1 cellular context compared by ENCODE assay signal in genomic region chr1:157045251-157046218, GRCh38.
TF ChIP-seq lines count a peak whose summit lies in the region.

A gene with protein sequence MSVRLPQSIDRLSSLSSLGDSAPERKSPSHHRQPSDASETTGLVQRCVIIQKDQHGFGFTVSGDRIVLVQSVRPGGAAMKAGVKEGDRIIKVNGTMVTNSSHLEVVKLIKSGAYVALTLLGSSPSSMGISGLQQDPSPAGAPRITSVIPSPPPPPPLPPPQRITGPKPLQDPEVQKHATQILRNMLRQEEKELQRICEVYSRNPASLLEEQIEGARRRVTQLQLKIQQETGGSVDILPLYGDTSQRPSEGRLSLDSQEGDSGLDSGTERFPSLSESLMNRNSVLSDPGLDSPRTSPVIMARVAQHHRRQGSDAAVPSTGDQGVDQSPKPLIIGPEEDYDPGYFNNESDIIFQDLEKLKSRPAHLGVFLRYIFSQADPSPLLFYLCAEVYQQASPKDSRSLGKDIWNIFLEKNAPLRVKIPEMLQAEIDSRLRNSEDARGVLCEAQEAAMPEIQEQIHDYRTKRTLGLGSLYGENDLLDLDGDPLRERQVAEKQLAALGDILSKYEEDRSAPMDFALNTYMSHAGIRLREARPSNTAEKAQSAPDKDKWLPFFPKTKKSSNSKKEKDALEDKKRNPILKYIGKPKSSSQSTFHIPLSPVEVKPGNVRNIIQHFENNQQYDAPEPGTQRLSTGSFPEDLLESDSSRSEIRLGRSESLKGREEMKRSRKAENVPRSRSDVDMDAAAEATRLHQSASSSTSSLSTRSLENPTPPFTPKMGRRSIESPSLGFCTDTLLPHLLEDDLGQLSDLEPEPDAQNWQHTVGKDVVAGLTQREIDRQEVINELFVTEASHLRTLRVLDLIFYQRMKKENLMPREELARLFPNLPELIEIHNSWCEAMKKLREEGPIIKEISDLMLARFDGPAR (N-terminal part only) (minus strand): TSS chr1:157045742. CDS start chr1:157044330, 1,412 bp downstream.

TF ChIP-seq in K562, 482 proteins besides CTCF, POLR2A, EP300 and RAD21 (continued from another document and continues in another):
- TF ChIP-seq, protein P1, sequence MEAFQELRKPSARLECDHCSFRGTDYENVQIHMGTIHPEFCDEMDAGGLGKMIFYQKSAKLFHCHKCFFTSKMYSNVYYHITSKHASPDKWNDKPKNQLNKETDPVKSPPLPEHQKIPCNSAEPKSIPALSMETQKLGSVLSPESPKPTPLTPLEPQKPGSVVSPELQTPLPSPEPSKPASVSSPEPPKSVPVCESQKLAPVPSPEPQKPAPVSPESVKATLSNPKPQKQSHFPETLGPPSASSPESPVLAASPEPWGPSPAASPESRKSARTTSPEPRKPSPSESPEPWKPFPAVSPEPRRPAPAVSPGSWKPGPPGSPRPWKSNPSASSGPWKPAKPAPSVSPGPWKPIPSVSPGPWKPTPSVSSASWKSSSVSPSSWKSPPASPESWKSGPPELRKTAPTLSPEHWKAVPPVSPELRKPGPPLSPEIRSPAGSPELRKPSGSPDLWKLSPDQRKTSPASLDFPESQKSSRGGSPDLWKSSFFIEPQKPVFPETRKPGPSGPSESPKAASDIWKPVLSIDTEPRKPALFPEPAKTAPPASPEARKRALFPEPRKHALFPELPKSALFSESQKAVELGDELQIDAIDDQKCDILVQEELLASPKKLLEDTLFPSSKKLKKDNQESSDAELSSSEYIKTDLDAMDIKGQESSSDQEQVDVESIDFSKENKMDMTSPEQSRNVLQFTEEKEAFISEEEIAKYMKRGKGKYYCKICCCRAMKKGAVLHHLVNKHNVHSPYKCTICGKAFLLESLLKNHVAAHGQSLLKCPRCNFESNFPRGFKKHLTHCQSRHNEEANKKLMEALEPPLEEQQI (IDR thresholded peaks at IDR 0.05): no peak
- TF ChIP-seq TSC22D4 (tag; IDR thresholded peaks at IDR 0.05) (no peak), CREM (IDR thresholded peaks at IDR 0.05; ENCODE audit: low read depth) (0 out of 2 replicates have a peak, but pooled peaks have one; percentile 12), ZNF785 (CRISPR knock-in tag; IDR thresholded peaks at IDR 0.05) (no peak), CXXC5 (CRISPR knock-in tag; IDR thresholded peaks at IDR 0.05) (peak; percentile 91), GTF2E2 (tag; IDR thresholded peaks at IDR 0.05) (0 out of 2 replicates have a peak, but pooled peaks have one; percentile 25), PHB (CRISPR knock-in tag; IDR thresholded peaks at IDR 0.05) (no peak), CREB3L1 (IDR thresholded peaks at IDR 0.05; ENCODE audit: borderline replicate concordance, low read depth) (peak; percentile 27; the same call in 1 of the 2 replicates), ZNF184 (CRISPR knock-in tag; IDR thresholded peaks at IDR 0.05) (no peak), ZNF324 (CRISPR knock-in tag; IDR thresholded peaks at IDR 0.05) (no peak), ATF7 (IDR thresholded peaks at IDR 0.05) (peak; percentile 55; the same call in 1 of the 2 replicates), BRD4 (IDR thresholded peaks at IDR 0.05) (no peak), ZNF3 (CRISPR knock-in tag; IDR thresholded peaks at IDR 0.05) (no peak), ZNF121 (CRISPR knock-in tag; conservative IDR thresholded peaks at IDR 0.05) (no peak), ZKSCAN3 (CRISPR knock-in tag; IDR thresholded peaks at IDR 0.05) (no peak), THAP7 (CRISPR knock-in tag; IDR thresholded peaks at IDR 0.05) (no peak), CEBPG (CRISPR knock-in tag; IDR thresholded peaks at IDR 0.05) (no peak), CEBPG (tag; conservative IDR thresholded peaks at IDR 0.05 in 1 of 2, IDR thresholded peaks at IDR 0.05 in 1 of 2) (no peak), HDAC8 (tag; IDR thresholded peaks at IDR 0.05) (no peak), BACH1 (tag; IDR thresholded peaks at IDR 0.05) (no peak), ZBTB8A (IDR thresholded peaks at IDR 0.05; ENCODE audit: partially characterized antibody) (no peak), NRF1 (conservative IDR thresholded peaks at IDR 0.05 in 1 of 2, IDR thresholded peaks at IDR 0.05 in 1 of 2) (peak; percentile 77 to 80; a peak in 2 of 4 replicates), HOMEZ (CRISPR knock-in tag; IDR thresholded peaks at IDR 0.05) (no peak), SNRNP70 (optimal IDR thresholded peaks at IDR 0.05; ENCODE audit: low read depth, low read length) (no peak), CCNT2 (IDR thresholded peaks at IDR 0.05; ENCODE audit: borderline replicate concordance, extremely low read depth, insufficient read length, low read depth, low read length) (peak; percentile 82), SRSF3 (IDR thresholded peaks at IDR 0.05; ENCODE audit: insufficient read depth, low read length) (no peak), ZNF24 (IDR thresholded peaks at IDR 0.05) (no peak; the same call in 1 of the 2 replicates), PPARD (CRISPR knock-in tag; IDR thresholded peaks at IDR 0.05) (no peak), SMARCA4 (IDR thresholded peaks at IDR 0.05) (0 out of 2 replicates have a peak, but pooled peaks have one; percentile 29), ARID1B (IDR thresholded peaks at IDR 0.05) (no peak), THAP12 (CRISPR knock-in tag; IDR thresholded peaks at IDR 0.05) (peak; percentile 63), ZNF133 (CRISPR knock-in tag; IDR thresholded peaks at IDR 0.05) (no peak), LEF1 (IDR thresholded peaks at IDR 0.05) (no peak), MEF2D (tag; conservative IDR thresholded peaks at IDR 0.05; ENCODE audit: low read depth) (no peak), ADNP (tag; IDR thresholded peaks at IDR 0.05) (no peak), FOXA3 (CRISPR knock-in tag; conservative IDR thresholded peaks at IDR 0.05 in 1 of 2, IDR thresholded peaks at IDR 0.05 in 1 of 2) (no peak), NFRKB (IDR thresholded peaks at IDR 0.05; ENCODE audit: low read depth) (no peak), CBFA2T2 (conservative IDR thresholded peaks at IDR 0.05) (no peak), PURB (CRISPR knock-in tag; IDR thresholded peaks at IDR 0.05; ENCODE audit: low read depth) (no peak), FIP1L1 (IDR thresholded peaks at IDR 0.05; ENCODE audit: low read depth, low read length, poor library complexity, severe bottlenecking) (peak; percentile 40), NFYB (IDR thresholded peaks at IDR 0.05; ENCODE audit: extremely low read depth, insufficient read length) (no peak), HMG20A (CRISPR knock-in tag; conservative IDR thresholded peaks at IDR 0.05) (no peak), U2AF1 (optimal IDR thresholded peaks at IDR 0.05; ENCODE audit: low read depth, low read length) (no peak)
- TF ChIP-seq, protein P2, sequence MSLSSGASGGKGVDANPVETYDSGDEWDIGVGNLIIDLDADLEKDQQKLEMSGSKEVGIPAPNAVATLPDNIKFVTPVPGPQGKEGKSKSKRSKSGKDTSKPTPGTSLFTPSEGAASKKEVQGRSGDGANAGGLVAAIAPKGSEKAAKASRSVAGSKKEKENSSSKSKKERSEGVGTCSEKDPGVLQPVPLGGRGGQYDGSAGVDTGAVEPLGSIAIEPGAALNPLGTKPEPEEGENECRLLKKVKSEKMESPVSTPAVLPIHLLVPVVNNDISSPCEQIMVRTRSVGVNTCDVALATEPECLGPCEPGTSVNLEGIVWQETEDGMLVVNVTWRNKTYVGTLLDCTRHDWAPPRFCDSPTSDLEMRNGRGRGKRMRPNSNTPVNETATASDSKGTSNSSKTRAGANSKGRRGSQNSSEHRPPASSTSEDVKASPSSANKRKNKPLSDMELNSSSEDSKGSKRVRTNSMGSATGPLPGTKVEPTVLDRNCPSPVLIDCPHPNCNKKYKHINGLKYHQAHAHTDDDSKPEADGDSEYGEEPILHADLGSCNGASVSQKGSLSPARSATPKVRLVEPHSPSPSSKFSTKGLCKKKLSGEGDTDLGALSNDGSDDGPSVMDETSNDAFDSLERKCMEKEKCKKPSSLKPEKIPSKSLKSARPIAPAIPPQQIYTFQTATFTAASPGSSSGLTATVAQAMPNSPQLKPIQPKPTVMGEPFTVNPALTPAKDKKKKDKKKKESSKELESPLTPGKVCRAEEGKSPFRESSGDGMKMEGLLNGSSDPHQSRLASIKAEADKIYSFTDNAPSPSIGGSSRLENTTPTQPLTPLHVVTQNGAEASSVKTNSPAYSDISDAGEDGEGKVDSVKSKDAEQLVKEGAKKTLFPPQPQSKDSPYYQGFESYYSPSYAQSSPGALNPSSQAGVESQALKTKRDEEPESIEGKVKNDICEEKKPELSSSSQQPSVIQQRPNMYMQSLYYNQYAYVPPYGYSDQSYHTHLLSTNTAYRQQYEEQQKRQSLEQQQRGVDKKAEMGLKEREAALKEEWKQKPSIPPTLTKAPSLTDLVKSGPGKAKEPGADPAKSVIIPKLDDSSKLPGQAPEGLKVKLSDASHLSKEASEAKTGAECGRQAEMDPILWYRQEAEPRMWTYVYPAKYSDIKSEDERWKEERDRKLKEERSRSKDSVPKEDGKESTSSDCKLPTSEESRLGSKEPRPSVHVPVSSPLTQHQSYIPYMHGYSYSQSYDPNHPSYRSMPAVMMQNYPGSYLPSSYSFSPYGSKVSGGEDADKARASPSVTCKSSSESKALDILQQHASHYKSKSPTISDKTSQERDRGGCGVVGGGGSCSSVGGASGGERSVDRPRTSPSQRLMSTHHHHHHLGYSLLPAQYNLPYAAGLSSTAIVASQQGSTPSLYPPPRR (CRISPR knock-in tag; IDR thresholded peaks at IDR 0.05; ENCODE audit: borderline replicate concordance): no peak
- TF ChIP-seq, protein P3, sequence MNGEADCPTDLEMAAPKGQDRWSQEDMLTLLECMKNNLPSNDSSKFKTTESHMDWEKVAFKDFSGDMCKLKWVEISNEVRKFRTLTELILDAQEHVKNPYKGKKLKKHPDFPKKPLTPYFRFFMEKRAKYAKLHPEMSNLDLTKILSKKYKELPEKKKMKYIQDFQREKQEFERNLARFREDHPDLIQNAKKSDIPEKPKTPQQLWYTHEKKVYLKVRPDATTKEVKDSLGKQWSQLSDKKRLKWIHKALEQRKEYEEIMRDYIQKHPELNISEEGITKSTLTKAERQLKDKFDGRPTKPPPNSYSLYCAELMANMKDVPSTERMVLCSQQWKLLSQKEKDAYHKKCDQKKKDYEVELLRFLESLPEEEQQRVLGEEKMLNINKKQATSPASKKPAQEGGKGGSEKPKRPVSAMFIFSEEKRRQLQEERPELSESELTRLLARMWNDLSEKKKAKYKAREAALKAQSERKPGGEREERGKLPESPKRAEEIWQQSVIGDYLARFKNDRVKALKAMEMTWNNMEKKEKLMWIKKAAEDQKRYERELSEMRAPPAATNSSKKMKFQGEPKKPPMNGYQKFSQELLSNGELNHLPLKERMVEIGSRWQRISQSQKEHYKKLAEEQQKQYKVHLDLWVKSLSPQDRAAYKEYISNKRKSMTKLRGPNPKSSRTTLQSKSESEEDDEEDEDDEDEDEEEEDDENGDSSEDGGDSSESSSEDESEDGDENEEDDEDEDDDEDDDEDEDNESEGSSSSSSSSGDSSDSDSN (IDR thresholded peaks at IDR 0.05; ENCODE audit: borderline replicate concordance in 1 of 2, low read depth in 2 of 2, low read length in 2 of 2): peak; percentile 68 to 94; a peak in 3 of 4 replicates
